ENCODE assay signal across 1 cellular context in genomic region chr2:73890301-73891092, GRCh38.
A peak's percentile ranks its signal among the peaks of the same experiment; 100 is the strongest.
TF ChIP-seq lines count a peak whose summit lies in the region.

No MANE protein-coding gene starts in this region.

TF ChIP-seq in HepG2, 621 proteins besides CTCF, POLR2A, EP300 and RAD21:
- TF ChIP-seq ZNF580 (CRISPR knock-in tag; IDR thresholded peaks at IDR 0.05; ENCODE audit: borderline replicate concordance, low read depth): no peak
- TF ChIP-seq, protein P1, sequence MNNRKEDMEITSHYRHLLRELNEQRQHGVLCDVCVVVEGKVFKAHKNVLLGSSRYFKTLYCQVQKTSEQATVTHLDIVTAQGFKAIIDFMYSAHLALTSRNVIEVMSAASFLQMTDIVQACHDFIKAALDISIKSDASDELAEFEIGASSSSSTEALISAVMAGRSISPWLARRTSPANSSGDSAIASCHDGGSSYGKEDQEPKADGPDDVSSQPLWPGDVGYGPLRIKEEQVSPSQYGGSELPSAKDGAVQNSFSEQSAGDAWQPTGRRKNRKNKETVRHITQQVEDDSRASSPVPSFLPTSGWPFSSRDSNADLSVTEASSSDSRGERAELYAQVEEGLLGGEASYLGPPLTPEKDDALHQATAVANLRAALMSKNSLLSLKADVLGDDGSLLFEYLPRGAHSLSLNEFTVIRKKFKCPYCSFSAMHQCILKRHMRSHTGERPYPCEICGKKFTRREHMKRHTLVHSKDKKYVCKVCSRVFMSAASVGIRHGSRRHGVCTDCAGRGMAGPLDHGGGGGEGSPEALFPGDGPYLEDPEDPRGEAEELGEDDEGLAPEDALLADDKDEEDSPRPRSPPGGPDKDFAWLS (CRISPR knock-in tag; IDR thresholded peaks at IDR 0.05; ENCODE audit: borderline replicate concordance): no peak
- no peak for TF ChIP-seq MYNN (CRISPR knock-in tag; IDR thresholded peaks at IDR 0.05; ENCODE audit: low read depth)
- TF ChIP-seq HNRNPL (IDR thresholded peaks at IDR 0.05; ENCODE audit: low read depth, low read length): peak; percentile 83; the same call in 1 of the 2 replicates
- TF ChIP-seq NR2F2 (IDR thresholded peaks at IDR 0.05; ENCODE audit: borderline replicate concordance, low read depth): 0 out of 2 replicates have a peak, but pooled peaks have one; percentile 11
- TF ChIP-seq HOXA5 (CRISPR knock-in tag; IDR thresholded peaks at IDR 0.05): no peak
- TF ChIP-seq MIER2 (CRISPR knock-in tag; IDR thresholded peaks at IDR 0.05): peak; percentile 60
- TF ChIP-seq BCL6 (CRISPR knock-in tag; IDR thresholded peaks at IDR 0.05): peak; percentile 74
- no peak for TF ChIP-seq ZNF138 (CRISPR knock-in tag; IDR thresholded peaks at IDR 0.05; ENCODE audit: low read depth)
- TF ChIP-seq, protein P2, sequence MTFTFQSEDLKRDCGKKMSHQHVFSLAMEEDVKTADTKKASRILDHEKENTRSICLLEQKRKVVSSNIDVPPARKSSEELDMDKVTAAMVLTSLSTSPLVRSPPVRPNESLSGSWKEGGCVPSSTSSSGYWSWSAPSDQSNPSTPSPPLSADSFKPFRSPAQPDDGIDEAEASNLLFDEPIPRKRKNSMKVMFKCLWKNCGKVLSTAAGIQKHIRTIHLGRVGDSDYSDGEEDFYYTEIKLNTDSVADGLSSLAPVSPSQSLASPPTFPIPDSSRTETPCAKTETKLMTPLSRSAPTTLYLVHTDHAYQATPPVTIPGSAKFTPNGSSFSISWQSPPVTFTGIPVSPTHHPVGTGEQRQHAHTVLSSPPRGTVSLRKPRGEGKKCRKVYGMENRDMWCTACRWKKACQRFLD (CRISPR knock-in tag; IDR thresholded peaks at IDR 0.05; ENCODE audit: borderline replicate concordance): no peak
- no peak for TF ChIP-seq ZNF354B (CRISPR knock-in tag; IDR thresholded peaks at IDR 0.05)
- peak; percentile 27 for TF ChIP-seq TEAD3 (CRISPR knock-in tag; optimal IDR thresholded peaks at IDR 0.05; ENCODE audit: borderline replicate concordance)
- TF ChIP-seq CERS6 (CRISPR knock-in tag; IDR thresholded peaks at IDR 0.05): no peak
- TF ChIP-seq REST (IDR thresholded peaks at IDR 0.05; ENCODE audit: borderline replicate concordance in 1 of 2, low read depth in 1 of 2, low read length in 2 of 2): peak in 1 of 2 experiments; percentile 86; a peak in 3 of 4 replicates
- TF ChIP-seq PCBP2 (optimal IDR thresholded peaks at IDR 0.05; ENCODE audit: low read depth, low read length, poor library complexity, severe bottlenecking): no peak
- TF ChIP-seq HIC2 (CRISPR knock-in tag; IDR thresholded peaks at IDR 0.05; ENCODE audit: low read depth): peak; percentile 79; the same call in 1 of the 2 replicates
- no peak for TF ChIP-seq UBTF (CRISPR knock-in tag; IDR thresholded peaks at IDR 0.05)
- no peak for TF ChIP-seq RXRA (CRISPR knock-in tag; IDR thresholded peaks at IDR 0.05)
- TF ChIP-seq SALL1 (CRISPR knock-in tag; IDR thresholded peaks at IDR 0.05): peak; percentile 39; the same call in 1 of the 2 replicates
